16 cellular contexts compared by ENCODE assay signal in genomic region chr15:74176262-74177208, GRCh38. TPM values are rescaled to one million over a fixed set of nuclear protein-coding genes. Genes with fewer than 3 reads are reported as not detected.
DNase-seq lines count a peak whose midpoint lies in the region; ATAC-seq, FAIRE-seq and TF ChIP-seq lines count a peak whose summit lies in the region.
"Had no signal": no experiment of that assay in that cellular context is flagged by ENCODE, and none has a peak within 500 bp of the region (broad histone marks: within the 10 kb centered on the region; RNA-seq: fewer than 3 reads in every experiment).

No MANE protein-coding gene starts in this region.

- TF ChIP-seq CTCF in HEK293 (tag by site-specific recombination; IDR thresholded peaks at IDR 0.05) (no peak), astrocyte (IDR thresholded peaks at IDR 0.05; ENCODE audit: insufficient read depth, low read depth, low read length) (no peak), neural progenitor cell (IDR thresholded peaks at IDR 0.05) (peak; percentile 15)

- FAIRE-seq in astrocyte (lab: Jason Lieb, UNC): no peak
- FAIRE-seq: small intestine had no signal

- H3K4me2 ChIP-seq in astrocyte (ENCODE audit: low read length) (peak overlapping the region; percentile 59), neural progenitor cell (no peak overlapping the region)

- H3K4me1 ChIP-seq in HEK293 (ENCODE audit: control insufficient read depth, insufficient read depth, low read length) (peaks cover 21% of the 10 kb centered on the region), astrocyte (ENCODE audit: insufficient read depth, low read length) (peaks cover 69% of the 10 kb centered on the region), neural progenitor cell (peaks cover 23% of the 10 kb centered on the region)

- H3K36me3 Mint-ChIP-seq in astrocyte (ENCODE audit: low read depth, unreplicated experiment): peaks cover 6% of the 10 kb centered on the region
- H3K36me3 Mint-ChIP-seq in neural progenitor cell: no peaks in the 10 kb centered on the region
- H3K36me3 Mint-ChIP-seq in activated CD8-positive, alpha-beta memory T cell treated with anti-CD3 and anti-CD28 coated beads, Interleukin-2, amount 10 ng/mL, durations not matched to agents 7 days and 5 days: no peaks in the 10 kb centered on the region
- H3K36me3 Mint-ChIP-seq: CD14-positive monocyte had no signal

- H3K9me3 Mint-ChIP-seq in astrocyte (ENCODE audit: unreplicated experiment) (peaks cover 7% of the 10 kb centered on the region), neural progenitor cell (peaks cover 2% of the 10 kb centered on the region)
- no peaks in the 10 kb centered on the region for H3K9me3 Mint-ChIP-seq in activated CD8-positive, alpha-beta memory T cell treated with anti-CD3 and anti-CD28 coated beads, Interleukin-2, amount 10 ng/mL, durations not matched to agents 7 days and 5 days (ENCODE audit: low read depth)
- H3K9me3 Mint-ChIP-seq: CD14-positive monocyte had no signal

- H3K9me3 ChIP-seq in HEK293 (ENCODE audit: control insufficient read depth, insufficient read depth, low read depth, low read length): no peaks in the 10 kb centered on the region
- H3K9me3 ChIP-seq in astrocyte (ENCODE audit: insufficient read depth, low read depth, low read length): no peaks in the 10 kb centered on the region
- no peaks in the 10 kb centered on the region for H3K9me3 ChIP-seq in neural progenitor cell (ENCODE audit: low read depth)
- H3K9me3 ChIP-seq: gastrocnemius medialis had no signal

- no peak overlapping the region for H3K27ac ChIP-seq in HEK293 (ENCODE audit: extremely low read depth, low read depth, low read length)
- no peak overlapping the region for H3K27ac ChIP-seq in astrocyte (ENCODE audit: low read depth, low read length)
- no peak overlapping the region for H3K27ac ChIP-seq in neural progenitor cell
- H3K27ac ChIP-seq: gastrocnemius medialis had no signal

- POLR2A ChIA-PET in HEK293 (lab: Yijun Ruan, JAX): interaction anchor here (0.7 to 3.5 kb wide), 5 partner anchors 20 to 34 kb away, joined by 3 to 21 read pairs (median 9); partner anchors contain the start of gene STRA6

- peaks cover 41% of the 10 kb centered on the region for H3K4me1 Mint-ChIP-seq in astrocyte (ENCODE audit: low read depth, unreplicated experiment)
- H3K4me1 Mint-ChIP-seq in neural progenitor cell: peaks cover 63% of the 10 kb centered on the region
- H3K4me1 Mint-ChIP-seq in activated CD8-positive, alpha-beta memory T cell treated with anti-CD3 and anti-CD28 coated beads, Interleukin-2, amount 10 ng/mL, durations not matched to agents 7 days and 5 days: no peaks in the 10 kb centered on the region
- H3K4me1 Mint-ChIP-seq: CD14-positive monocyte had no signal

- no peaks in the 10 kb centered on the region for H3K27me3 ChIP-seq in astrocyte (ENCODE audit: insufficient read depth, low read length)
- H3K27me3 ChIP-seq in neural progenitor cell: no peaks in the 10 kb centered on the region
- H3K27me3 ChIP-seq: gastrocnemius medialis had no signal

- H3K4me3 ChIP-seq in HEK293 (ENCODE audit: low read depth, low read length): no peak overlapping the region
- H3K4me3 ChIP-seq in astrocyte (ENCODE audit: insufficient read depth, low read depth, low read length): no peak overlapping the region
- no peak overlapping the region for H3K4me3 ChIP-seq in neural progenitor cell
- H3K4me3 ChIP-seq: gastrocnemius medialis had no signal

- H3K27ac Mint-ChIP-seq in astrocyte (ENCODE audit: unreplicated experiment) (no peak overlapping the region), neural progenitor cell (peak overlapping the region; percentile 61)
- no peak overlapping the region for H3K27ac Mint-ChIP-seq in activated CD8-positive, alpha-beta memory T cell treated with anti-CD3 and anti-CD28 coated beads, Interleukin-2, amount 10 ng/mL, durations not matched to agents 7 days and 5 days
- H3K27ac Mint-ChIP-seq: CD14-positive monocyte had no signal

- H4K20me1 ChIP-seq in astrocyte (ENCODE audit: insufficient read depth, low read length) (no peaks in the 10 kb centered on the region), neural progenitor cell (ENCODE audit: low read depth) (no peaks in the 10 kb centered on the region)

- H2AFZ ChIP-seq in astrocyte (ENCODE audit: low read depth, low read length): no peak overlapping the region
- peak overlapping the region; percentile 20 for H2AFZ ChIP-seq in neural progenitor cell (replicated peaks)

- CTCF ChIA-PET in HEK293 (lab: Yijun Ruan, JAX): interaction anchor here (0.6 to 2.0 kb wide), 4 partner anchors 26 to 135 kb away, joined by 3 to 8 read pairs (median 5); partner anchors contain the start of gene STRA6
- CTCF ChIA-PET in activated CD8-positive, alpha-beta memory T cell treated with anti-CD3 and anti-CD28 coated beads, Interleukin-2, amount 10 ng/mL, durations not matched to agents 7 days and 5 days (lab: Charles Lee): no interaction called here

- H3K36me3 ChIP-seq in HEK293 (ENCODE audit: control insufficient read depth in 2 of 2, insufficient read depth in 1 of 2, low read length in 2 of 2) (peaks cover 0 to 8% of the 10 kb centered on the region in 2 experiments; a peak in 1 of 3 replicates), astrocyte (ENCODE audit: insufficient read depth, low read length) (no peaks in the 10 kb centered on the region), neural progenitor cell (no peaks in the 10 kb centered on the region)
- H3K36me3 ChIP-seq: gastrocnemius medialis had no signal

- ATAC-seq in activated CD8-positive, alpha-beta memory T cell treated with anti-CD3 and anti-CD28 coated beads, Interleukin-2, amount 10 ng/mL, durations not matched to agents 7 days and 5 days: no peak
- ATAC-seq: gastrocnemius medialis had no signal

- H3K79me2 ChIP-seq in astrocyte (ENCODE audit: insufficient read depth, low read length) (no peaks in the 10 kb centered on the region), neural progenitor cell (ENCODE audit: low read depth) (no peaks in the 10 kb centered on the region)

- no peak for DNase-seq in astrocyte (ENCODE audit: low read depth)
- peak; percentile 67 for DNase-seq in neural progenitor cell (ENCODE audit: low spot score)
- no peak for DNase-seq in HT-29 (ENCODE audit: low spot score)
- DNase-seq in NOMO-1 treated with DMSO at 0.1 percent for 48 hours (lab: John Stamatoyannopoulos, UW; ENCODE audit: unreplicated experiment): no peak
- DNase-seq in activated CD8-positive, alpha-beta memory T cell treated with anti-CD3 and anti-CD28 coated beads, Interleukin-2, amount 10 ng/mL, durations not matched to agents 7 days and 5 days: no peak
- DNase-seq: activated CD4-positive, CD25-positive, alpha-beta regulatory T cell treated with anti-CD3 and anti-CD28 coated beads, Interleukin-2, amount 50 U/mL, for 72 hours; cortex of kidney; gastrocnemius medialis; NCI-H446 treated with DMSO at 0.1 percent for 48 hours; SHP77; small intestine; stimulated activated CD8-positive, alpha-beta memory T cell treated with anti-CD3 and anti-CD28 coated beads, Interleukin-4, amount 100 ng/mL, for 48 hours had no signal

- H3K9ac ChIP-seq in astrocyte (ENCODE audit: low read length) (peak overlapping the region; percentile 45), neural progenitor cell (no peak overlapping the region)

- H3K4me3 Mint-ChIP-seq in astrocyte (ENCODE audit: unreplicated experiment) (no peak overlapping the region), neural progenitor cell (no peak overlapping the region)
- no peak overlapping the region for H3K4me3 Mint-ChIP-seq in activated CD8-positive, alpha-beta memory T cell treated with anti-CD3 and anti-CD28 coated beads, Interleukin-2, amount 10 ng/mL, durations not matched to agents 7 days and 5 days
- H3K4me3 Mint-ChIP-seq: CD14-positive monocyte had no signal

- H3K27me3 Mint-ChIP-seq in astrocyte (ENCODE audit: low read depth, unreplicated experiment) (peaks cover 18% of the 10 kb centered on the region), neural progenitor cell (ENCODE audit: insufficient read depth, low read depth) (peaks cover 13% of the 10 kb centered on the region)
- no peaks in the 10 kb centered on the region for H3K27me3 Mint-ChIP-seq in activated CD8-positive, alpha-beta memory T cell treated with anti-CD3 and anti-CD28 coated beads, Interleukin-2, amount 10 ng/mL, durations not matched to agents 7 days and 5 days

- peaks cover 6% of the 10 kb centered on the region for H3F3A ChIP-seq in neural progenitor cell (ENCODE audit: low read depth)

TF ChIP-seq in HEK293, 187 proteins besides CTCF, POLR2A, EP300 and RAD21:
- TF ChIP-seq ZIC2 (tag by site-specific recombination; IDR thresholded peaks at IDR 0.05): peak; percentile 30
- no peak for TF ChIP-seq EGR2 (tag by site-specific recombination; IDR thresholded peaks at IDR 0.05; ENCODE audit: low read depth)
TF ChIP-seq in HEK293: peak in this region for 1.

RNA-seq across cellular contexts. Expression of gene ISLR, which starts 3.0 kb away (rescaled TPM):
- total RNA-seq in astrocyte (1.6 and 3.6 TPM in 2 replicates), neural progenitor cell (ENCODE audit: low replicate concordance) (0.68 TPM in 1 of 2 replicates, not detected in the other)
- total RNA-seq in HT-29 (2014; rRNA removed; shearing (Covaris generic)): not detected in 2 replicates
- total RNA-seq in activated CD8-positive, alpha-beta memory T cell treated with anti-CD3 and anti-CD28 coated beads, Interleukin-2, amount 10 ng/mL, durations not matched to agents 7 days and 5 days: not detected

RNA-seq across cellular contexts. Expression of gene STRA6, which starts 26.1 kb away (rescaled TPM):
- total RNA-seq in astrocyte: 7.2 and 13.7 TPM in 2 replicates
- total RNA-seq in neural progenitor cell (ENCODE audit: low replicate concordance): 3.1 and 5.9 TPM in 2 replicates
- 14.3 and 14.7 TPM in 2 replicates for total RNA-seq in HT-29 (2014; rRNA removed; shearing (Covaris generic))
- 1 to 10 TPM in 1 of 2 experiments, not detected in 1; 1.3 TPM for total RNA-seq in activated CD8-positive, alpha-beta memory T cell treated with anti-CD3 and anti-CD28 coated beads, Interleukin-2, amount 10 ng/mL, durations not matched to agents 7 days and 5 days
- total RNA-seq: gastrocnemius medialis, LHCN-M2 had no signal

RNA-seq across cellular contexts. Expression of gene ISLR2, which starts 46.1 kb away (rescaled TPM):
- total RNA-seq in astrocyte (0.14 and 0.19 TPM in 2 replicates), neural progenitor cell (ENCODE audit: low replicate concordance) (not detected in 2 replicates)
- not detected in 2 replicates for total RNA-seq in HT-29 (2014; rRNA removed; shearing (Covaris generic))
- under 1 TPM; 0.14 to 0.20 TPM for total RNA-seq in activated CD8-positive, alpha-beta memory T cell treated with anti-CD3 and anti-CD28 coated beads, Interleukin-2, amount 10 ng/mL, durations not matched to agents 7 days and 5 days
- total RNA-seq: H4, LHCN-M2 had no signal

RNA-seq across cellular contexts. Expression of gene CCDC33, which starts 59.6 kb away (rescaled TPM):
- total RNA-seq in astrocyte (0.41 and 0.96 TPM in 2 replicates), neural progenitor cell (ENCODE audit: low replicate concordance) (1.9 TPM in 1 of 2 replicates, not detected in the other)
- total RNA-seq in HT-29 (2014; rRNA removed; shearing (Covaris generic)): 9.9 and 17.0 TPM in 2 replicates
- total RNA-seq in activated CD8-positive, alpha-beta memory T cell treated with anti-CD3 and anti-CD28 coated beads, Interleukin-2, amount 10 ng/mL, durations not matched to agents 7 days and 5 days: not detected
- total RNA-seq: gastrocnemius medialis, LHCN-M2 had no signal
